ENCODE assay signal across 7 cellular contexts in the genomic region with DNA sequence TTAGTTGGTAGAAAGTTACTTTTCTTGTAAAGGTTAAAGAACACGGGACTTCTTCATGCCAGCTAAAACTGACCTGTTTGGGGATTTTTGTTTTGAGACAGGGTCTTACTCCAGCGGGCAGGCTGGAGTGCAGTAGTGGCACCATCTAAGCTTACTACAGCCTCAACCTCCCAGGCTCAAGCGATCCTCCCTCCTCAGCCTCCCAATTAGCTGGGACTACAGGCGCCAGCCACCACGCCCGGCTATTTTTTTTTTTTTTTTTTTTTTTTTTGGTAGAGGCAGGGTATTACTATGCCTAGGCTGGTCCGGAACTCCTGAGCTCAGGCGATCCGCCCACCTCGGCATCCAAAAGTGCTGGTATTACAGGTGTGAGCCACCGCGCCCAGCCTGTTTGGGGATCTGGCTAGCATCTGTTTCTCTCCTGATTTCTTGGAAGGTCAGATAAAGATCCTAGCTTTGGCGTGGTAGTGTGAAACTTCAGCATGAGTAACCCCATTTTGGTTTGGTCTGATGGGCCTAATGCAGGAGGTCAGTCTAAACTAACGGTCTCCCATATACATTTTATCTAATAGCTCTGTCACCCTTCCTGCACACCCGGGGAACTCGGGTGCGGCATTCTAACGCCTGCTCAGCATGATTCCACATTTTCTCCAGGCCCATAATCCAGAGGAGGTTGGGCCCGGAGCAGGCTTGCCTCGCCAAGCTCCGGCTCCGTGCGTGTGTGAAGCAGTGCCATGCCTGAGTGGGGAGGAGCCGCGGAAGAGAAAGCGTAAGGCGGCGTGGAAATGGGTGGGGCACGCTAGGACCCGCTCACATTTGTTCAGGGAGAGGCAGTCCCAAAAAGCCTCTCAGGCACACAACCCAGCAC. TPM values are rescaled to one million over a fixed set of nuclear protein-coding genes. Genes with fewer than 3 reads are reported as not detected.
DNase-seq lines count a peak whose midpoint lies in the region; FAIRE-seq and TF ChIP-seq lines count a peak whose summit lies in the region.

No MANE protein-coding gene starts in this region.

- DNase-seq in GM12891 (ENCODE audit: insufficient read length, low spot score) (peak; percentile 37), HCEC 1CT (peak; percentile 73), MM.1S (peak; percentile 63), caudate nucleus (lab: John Stamatoyannopoulos, UW) (peak in 50 of 61 donors; percentile 44 to 90 (median 75)), kidney tubule cell (ENCODE audit: low spot score) (peak; percentile 76)
- DNase-seq in stimulated activated CD4-positive, alpha-beta T cell treated with anti-CD3 and anti-CD28 coated beads, Interleukin-1b, Interleukin-23, amount 100 ng/mL, for 4 hours (ENCODE audit: low read depth in 2 of 2), result peak; percentile 61 to 62

- H3K27ac ChIP-seq in MM.1S (ENCODE audit: low read length), result peak overlapping the region; percentile 96
- peak overlapping the region; percentile 100 for H3K27ac ChIP-seq in caudate nucleus (ENCODE audit: low read depth, low read length)

- peaks cover 4% of the 10 kb centered on the region; the same call in 1 of the 2 replicates for H3K36me3 ChIP-seq in MM.1S (replicated peaks; ENCODE audit: insufficient read depth, low read length)

- TF ChIP-seq POLR2A in GM12891 (IDR thresholded peaks at IDR 0.05; ENCODE audit: low read depth, low read length), result no peak; the same call in 1 of the 2 replicates

- peak overlapping the region; percentile 94 for H3K4me2 ChIP-seq in MM.1S (ENCODE audit: low read depth, low read length)

- H3K79me2 ChIP-seq in MM.1S (ENCODE audit: low read length), result peaks cover 40% of the 10 kb centered on the region

- H3K9me2 ChIP-seq in MM.1S (replicated peaks; ENCODE audit: insufficient read depth, low read length), result no peaks in the 10 kb centered on the region

- H3K4me3 ChIP-seq in MM.1S (ENCODE audit: low read length) (peak overlapping the region; percentile 97), WI38 (ENCODE audit: low read depth, low read length) (peak overlapping the region; percentile 92)

- no peaks in the 10 kb centered on the region for H3K9me3 ChIP-seq in MM.1S (replicated peaks; ENCODE audit: insufficient read depth, low read length)

- H2AFZ ChIP-seq in MM.1S (ENCODE audit: low read length), result peak overlapping the region; percentile 97

- no peaks in the 10 kb centered on the region for H3K27me3 ChIP-seq in MM.1S (replicated peaks; ENCODE audit: insufficient read depth, low read length)

- peaks cover 11% of the 10 kb centered on the region for H3K4me1 ChIP-seq in MM.1S (ENCODE audit: low read length)

- peak overlapping the region; percentile 99 for H3K9ac ChIP-seq in MM.1S (ENCODE audit: low read length)

- H3F3A ChIP-seq in MM.1S (ENCODE audit: insufficient read depth, low read length), result peaks cover 6% of the 10 kb centered on the region; the same call in 1 of the 2 replicates

- TF ChIP-seq CTCF in MM.1S (IDR thresholded peaks at IDR 0.05; ENCODE audit: low read length) (no peak), WI38 (IDR thresholded peaks at IDR 0.05; ENCODE audit: low read depth, low read length) (no peak)

- no peaks in the 10 kb centered on the region for H4K20me1 ChIP-seq in MM.1S (ENCODE audit: insufficient read depth, low read length)

- no peak for FAIRE-seq in GM12891 (lab: Jason Lieb, UNC)

TF ChIP-seq in GM12891, 5 proteins besides CTCF, POLR2A, EP300 and RAD21:
- TF ChIP-seq PAX5 (IDR thresholded peaks at IDR 0.05; ENCODE audit: insufficient read depth, low read length, severe bottlenecking) (no peak), POU2F2 (IDR thresholded peaks at IDR 0.05; ENCODE audit: low read depth, low read length) (no peak), TAF1 (IDR thresholded peaks at IDR 0.05; ENCODE audit: low read depth, low read length) (no peak; the same call in 1 of the 2 replicates), POLR2AphosphoS5 (IDR thresholded peaks at IDR 0.05; ENCODE audit: low read depth, low read length) (no peak), SPI1 (IDR thresholded peaks at IDR 0.05; ENCODE audit: low read depth, low read length) (no peak)

RNA-seq across cellular contexts. Expression of a gene that starts 1.0 kb away (rescaled TPM):
- polyA plus RNA-seq in GM12891 (2012; ENCODE audit: low read depth, missing spikeins), result 176 TPM

RNA-seq across cellular contexts. Expression of a gene that starts 26.2 kb away (rescaled TPM):
- 18.9 TPM for polyA plus RNA-seq in GM12891 (2012; ENCODE audit: low read depth, missing spikeins)

Comparison
In these comparisons a context has a peak if more than half of its experiments do, and no peak if none do; other contexts are left out.
1. Peak in every context shown above with its lines: DNase-seq, H3K4me3 ChIP-seq and H3K27ac ChIP-seq.